In the genomic region with DNA sequence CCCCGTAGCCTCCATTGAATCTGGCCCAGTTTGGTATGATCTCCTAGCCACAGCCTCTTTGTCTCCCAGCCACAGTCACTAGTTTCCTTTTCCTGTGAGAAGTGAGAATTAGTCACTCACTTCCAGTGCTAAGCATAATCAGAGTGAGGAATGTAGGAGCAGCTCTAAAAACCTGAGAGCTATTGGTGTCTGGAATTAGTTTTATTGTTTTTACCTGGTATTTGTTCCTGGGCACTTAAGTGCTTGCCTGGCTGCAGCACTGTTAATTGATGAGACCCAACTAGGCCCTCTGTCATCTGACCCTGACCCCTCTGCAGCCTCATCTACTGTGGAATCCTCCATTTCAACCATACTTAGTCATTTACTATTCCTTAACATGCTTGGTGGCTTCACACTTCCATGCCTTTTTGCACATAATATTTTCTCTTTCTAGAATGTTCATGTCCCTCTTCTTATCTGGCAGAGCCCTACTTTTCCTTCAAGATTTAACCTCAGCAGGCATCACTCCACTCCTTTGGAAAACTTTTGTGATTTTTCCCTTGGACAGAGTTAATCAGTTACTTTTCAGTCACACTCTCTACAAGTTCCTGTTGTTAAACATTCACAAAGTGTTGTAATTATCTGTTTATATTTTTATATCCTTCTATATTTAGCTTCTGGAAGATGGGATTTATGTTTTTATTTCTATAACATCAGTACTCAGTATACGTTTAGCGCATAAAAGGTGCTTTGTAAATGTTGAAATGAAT, we compare ENCODE assay signal across 8 cellular contexts. TPM values are rescaled to one million over a fixed set of nuclear protein-coding genes. Genes with fewer than 3 reads are reported as not detected.
A peak's percentile ranks its signal among the peaks of the same experiment; 100 is the strongest.
DNase-seq lines count a peak whose midpoint lies in the region; ATAC-seq, FAIRE-seq and TF ChIP-seq lines count a peak whose summit lies in the region.

No MANE protein-coding gene starts in this region.

- peak overlapping the region; percentile 72 for H3K4me2 ChIP-seq in A549
- H3K4me2 ChIP-seq in HepG2 (ENCODE audit: low read depth, low read length): peak overlapping the region; percentile 73

- no peak overlapping the region for H3K9ac ChIP-seq in HepG2 (ENCODE audit: insufficient read depth, low read depth, low read length)

- peak overlapping the region; percentile 54 to 57; a peak in 5 of 6 replicates for H3K27ac ChIP-seq in A549
- H3K27ac ChIP-seq in HepG2 (ENCODE audit: extremely low read length, insufficient read depth, low read length): peak overlapping the region; percentile 68

- peak overlapping the region; percentile 36 for H3K27ac Mint-ChIP-seq in activated naive CD8-positive, alpha-beta T cell treated with anti-CD3 and anti-CD28 coated beads for 36 hours

- no peaks in the 10 kb centered on the region for H3K27me3 ChIP-seq in HepG2 (ENCODE audit: control insufficient read depth in 1 of 2, insufficient read depth in 2 of 2, low read length in 2 of 2)

- H2AFZ ChIP-seq in HepG2 (ENCODE audit: low read length): no peak overlapping the region

- POLR2A ChIA-PET in A549 (lab: Yijun Ruan, JAX): interaction anchor here (1.8 kb wide), 1 partner anchor 49 kb away, joined by 5 read pairs; the partner anchor contains the start of gene PDE8A
- POLR2A ChIA-PET in HepG2 (lab: Yijun Ruan, JAX): interaction anchor here (1.0 to 1.8 kb wide), 2 partner anchors 25 to 50 kb away, joined by 3 to 4 read pairs; no protein-coding TSS in a partner anchor

- intact Hi-C loops in HepG2 (cut with micrococcal nuclease; ENCODE audit: unreplicated experiment): no loop called here

- no peak for TF ChIP-seq RAD21 in A549 (conservative IDR thresholded peaks at IDR 0.05 in 1 of 2, IDR thresholded peaks at IDR 0.05 in 1 of 2)
- TF ChIP-seq RAD21 in HepG2 (CRISPR knock-in tag; IDR thresholded peaks at IDR 0.05): no peak

- H3K36me3 Mint-ChIP-seq in activated naive CD8-positive, alpha-beta T cell treated with anti-CD3 and anti-CD28 coated beads for 36 hours: peaks cover 2% of the 10 kb centered on the region

- no peak for TF ChIP-seq CTCF in A549 (IDR thresholded peaks at IDR 0.05)
- TF ChIP-seq CTCF in HepG2 (CRISPR knock-in tag; IDR thresholded peaks at IDR 0.05): no peak
- no peak for TF ChIP-seq CTCF in GM13976 (IDR thresholded peaks at IDR 0.05; ENCODE audit: borderline replicate concordance, control extremely low read depth, extremely low read depth, insufficient read depth, missing control alignments)

- H4K20me1 ChIP-seq in HepG2 (ENCODE audit: insufficient read depth, low read length): no peaks in the 10 kb centered on the region

- TF ChIP-seq EP300 in A549 (IDR thresholded peaks at IDR 0.05): no peak
- TF ChIP-seq EP300 in HepG2 (IDR thresholded peaks at IDR 0.05; ENCODE audit: low read depth in 2 of 2, low read length in 2 of 2): no peak; a peak in 1 of 4 replicates
- TF ChIP-seq EP300 in HepG2 (CRISPR knock-in tag; IDR thresholded peaks at IDR 0.05; ENCODE audit: borderline replicate concordance): no peak

- no peak overlapping the region for H3K4me3 Mint-ChIP-seq in activated naive CD8-positive, alpha-beta T cell treated with anti-CD3 and anti-CD28 coated beads for 36 hours

- ATAC-seq in A549 (peak; percentile 40 to 47; a peak in 3 of 6 replicates), GM21825 (IDR thresholded peaks at IDR 0.05; ENCODE audit: unreplicated experiment) (peak; percentile 43), HepG2 (peak; percentile 85), HG02885 (IDR thresholded peaks at IDR 0.05; ENCODE audit: poor library complexity, unreplicated experiment) (no peak)

- no peaks in the 10 kb centered on the region for H3K36me3 ChIP-seq in HepG2 (replicated peaks in 1 of 2; ENCODE audit: control insufficient read depth in 1 of 2, insufficient read depth in 2 of 2, low read length in 2 of 2)

- no peaks in the 10 kb centered on the region for H3K27me3 Mint-ChIP-seq in activated naive CD8-positive, alpha-beta T cell treated with anti-CD3 and anti-CD28 coated beads for 36 hours

- TF ChIP-seq POLR2A in A549 (IDR thresholded peaks at IDR 0.05; ENCODE audit: low read length) (no peak), HepG2 (IDR thresholded peaks at IDR 0.05; ENCODE audit: insufficient read depth in 1 of 2, low read depth in 2 of 2, low read length in 2 of 2) (no peak)

- BruUV-seq in HepG2 (replicated peaks; lab: Mats Ljungman, UMichigan): no TSS peak

- peaks cover 52% of the 10 kb centered on the region for H3K4me1 Mint-ChIP-seq in activated naive CD8-positive, alpha-beta T cell treated with anti-CD3 and anti-CD28 coated beads for 36 hours

- peaks cover 95% of the 10 kb centered on the region for H3K4me1 ChIP-seq in A549
- H3K4me1 ChIP-seq in HepG2 (ENCODE audit: insufficient read depth, low read length): peaks cover 87% of the 10 kb centered on the region

- CTCF ChIA-PET in A549 (lab: Yijun Ruan, JAX): interaction anchor here (0.9 to 9.0 kb wide), 7 partner anchors 8 to 432 kb away, joined by 3 to 77 read pairs (median 4); partner anchors contain the start of gene PDE8A
- CTCF ChIA-PET in HepG2 (lab: Yijun Ruan, JAX; ENCODE audit: low intra/inter-chr PET ratio, low total read pairs): no interaction called here

- no peaks in the 10 kb centered on the region for H3K9me3 Mint-ChIP-seq in activated naive CD8-positive, alpha-beta T cell treated with anti-CD3 and anti-CD28 coated beads for 36 hours

- H3K4me3 ChIP-seq in A549: no peak overlapping the region
- H3K4me3 ChIP-seq in HepG2 (replicated peaks in 1 of 3; ENCODE audit: insufficient read depth in 1 of 3, low read depth in 2 of 3, low read length in 3 of 3): peak overlapping the region in 2 of 3 experiments; percentile 15 to 26; a peak in 2 of 6 replicates

- in situ Hi-C loops in HepG2 (cut with HindIII; ENCODE audit: extremely low pct_ligation_motif_present, low pct_unique_long_range_greater_than_20kb) (no loop called here), GM13976 (cut with MboI; ENCODE audit: low sequenced_read_pairs, unreplicated experiment) (no loop called here)

- H3K79me2 ChIP-seq in HepG2 (ENCODE audit: insufficient read depth, low read length): peaks cover 96% of the 10 kb centered on the region

- WGBS in A549 (ENCODE audit: missing lambda C conversion rate): 71% methylated on average over 3 of the region's 3 CpGs
- WGBS in HepG2 (ENCODE audit: low lambda C conversion rate): 81% methylated on average over 3 of the region's 3 CpGs

- H3K9me3 ChIP-seq in A549: no peaks in the 10 kb centered on the region
- H3K9me3 ChIP-seq in HepG2 (ENCODE audit: low read length): no peaks in the 10 kb centered on the region

- no peak for DNase-seq in A549 (ENCODE audit: low read depth in 1 of 2, low spot score in 1 of 2)
- DNase-seq in activated naive CD8-positive, alpha-beta T cell treated with anti-CD3 and anti-CD28 coated beads for 36 hours: peak; percentile 9
- no peak for DNase-seq in HepG2 (ENCODE audit: low spot score)
- no peak for DNase-seq in NCI-H2081 (lab: John Stamatoyannopoulos, UW)
- no peak for DNase-seq in activated gamma-delta T cell treated with Interleukin-2 at 50 U/mL for 16 hours
- no peak for DNase-seq in GM13976 (ENCODE audit: low spot score)

- FAIRE-seq in A549 (lab: Jason Lieb, UNC) (no peak), HepG2 (lab: Jason Lieb, UNC) (peak; percentile 40)

TF ChIP-seq in A549, 52 proteins besides CTCF, POLR2A, EP300 and RAD21 (continues in another document):
- no peak for TF ChIP-seq FOSB (CRISPR knock-in tag; IDR thresholded peaks at IDR 0.05)
- TF ChIP-seq NR3C1 (IDR thresholded peaks at IDR 0.05): no peak

RNA-seq across cellular contexts. Expression of gene PDE8A, which starts 48.8 kb away (rescaled TPM):
- 171 and 204 TPM in 2 replicates for polyA plus RNA-seq in A549 (2011; rRNA removed)
- polyA plus RNA-seq in A549 (2012; cell fraction: cytosol; rRNA removed): 43.7 and 46.8 TPM in 2 replicates
- 57.8 and 99.2 TPM in 2 replicates for polyA plus RNA-seq in A549 (2012; cell fraction: nucleus; rRNA removed)
- polyA plus RNA-seq in A549 (2017; fragmentation: RNase III; extraction: RNeasy Plus Mini Kit Qiagen cat#74134 plus additional on column Dnase treatment): 44.4 to 45.3 TPM (median 45.0 TPM) in 3 replicates
- 104 and 125 TPM in 2 replicates for polyA minus RNA-seq in A549 (2011; rRNA and poly(A)+ RNA removed)
- 10 to 100 TPM; 17.3 to 18.7 TPM for total RNA-seq in activated naive CD8-positive, alpha-beta T cell treated with anti-CD3 and anti-CD28 coated beads for 36 hours
- total RNA-seq in HepG2 (2016; rRNA removed; fragmentation: Illumina TruSeq; extraction: Trizol): 24.2 and 26.3 TPM in 2 replicates
- 46.8 and 50.2 TPM in 2 replicates for total RNA-seq in HepG2 (2016; cell fraction: cytosol; rRNA removed; fragmentation: Illumina TruSeq; extraction: Trizol; ENCODE audit: low read depth)
- total RNA-seq in HepG2 (2016; cell fraction: insoluble cytoplasmic fraction; rRNA removed; fragmentation: Illumina TruSeq; extraction: Trizol): 22.6 and 26.8 TPM in 2 replicates
- 33.9 and 39.4 TPM in 2 replicates for total RNA-seq in HepG2 (2016; cell fraction: membrane; rRNA removed; fragmentation: Illumina TruSeq; extraction: Trizol)
- total RNA-seq in HepG2 (2016; cell fraction: nucleus; rRNA removed; fragmentation: Illumina TruSeq; extraction: Trizol): 46.0 and 49.4 TPM in 2 replicates
- 41.2 and 48.5 TPM in 2 replicates for polyA plus RNA-seq in HepG2 (2011; rRNA removed)
- 18.2 and 27.4 TPM in 2 replicates for polyA plus RNA-seq in HepG2 (2011; cell fraction: cytosol; rRNA removed)
- 67.4 and 75.3 TPM in 2 replicates for polyA plus RNA-seq in HepG2 (2011; cell fraction: nucleus; rRNA removed)
- polyA plus RNA-seq in HepG2 (2012): 25.2 and 25.7 TPM in 2 replicates
- polyA plus RNA-seq in HepG2 (2016; cell fraction: cytosol; fragmentation: Illumina TruSeq; extraction: Trizol; ENCODE audit: low read depth): 4.8 and 5.1 TPM in 2 replicates
- 22.3 and 24.1 TPM in 2 replicates for polyA plus RNA-seq in HepG2 (2016; cell fraction: insoluble cytoplasmic fraction; fragmentation: Illumina TruSeq; extraction: Trizol; ENCODE audit: low read depth)
- polyA plus RNA-seq in HepG2 (2016; cell fraction: membrane; fragmentation: Illumina TruSeq; extraction: Trizol; ENCODE audit: low read depth): 14.2 and 15.0 TPM in 2 replicates
- polyA plus RNA-seq in HepG2 (2016; cell fraction: nucleus; fragmentation: Illumina TruSeq; extraction: Trizol; ENCODE audit: insufficient read depth, low read depth): 82.8 and 84.3 TPM in 2 replicates
- polyA minus RNA-seq in HepG2 (2011; rRNA and poly(A)+ RNA removed; ENCODE audit: low replicate concordance): 27.2 and 64.4 TPM in 2 replicates
- 24.8 and 25.2 TPM in 2 replicates for polyA minus RNA-seq in HepG2 (2011; cell fraction: cytosol; rRNA and poly(A)+ RNA removed)
- 124 and 137 TPM in 2 replicates for polyA minus RNA-seq in HepG2 (2011; cell fraction: nucleus; rRNA and poly(A)+ RNA removed)
